In genomic region chrX:142096263-142096662, GRCh38 we compare ENCODE assay signal across 31 cellular contexts.
"Had no signal": no experiment of that assay in that cellular context is flagged by ENCODE, and none has a peak within 500 bp of the region (broad histone marks: within the 10 kb centered on the region; RNA-seq: fewer than 3 reads in every experiment).

No MANE protein-coding gene starts in this region.

- H3K4me3 Mint-ChIP-seq: activated B cell treated with CpG ODN at 0.5 μM for 24 hours; activated CD8-positive, alpha-beta T cell treated with anti-CD3 and anti-CD28 coated beads for 36 hours; activated naive CD8-positive, alpha-beta T cell; activated T-cell treated with anti-CD3 and anti-CD28 coated beads, Interleukin-2, amount 50 U/mL, for 4 hours; activated T-helper 17 cell treated with anti-CD3 and anti-CD28 coated beads, Interleukin-2, amount 50 U/mL, for 72 hours; T-helper 17 cell; T-helper 2 cell treated with Interferon-gamma antibody and Interleukin-4, amounts not matched to agents 5 μg/mL and 100 μg/mL, for 36 hours had no signal

- H3K36me3 Mint-ChIP-seq: activated naive CD8-positive, alpha-beta T cell had no signal

- DNase-seq: activated B cell treated with CpG ODN at 0.5 μM for 24 hours; activated CD4-positive, alpha-beta T cell treated with anti-CD3 and anti-CD28 coated beads for 48 hours; activated CD4-positive, alpha-beta T cell treated with anti-CD3 and anti-CD28 coated beads, Interleukin-2, amount 50 U/mL, for 1 hour; activated CD4-positive, alpha-beta T cell treated with anti-CD3 and anti-CD28 coated beads, Interleukin-2, amount 50 U/mL, for 48 hours; activated CD8-positive, alpha-beta memory T cell treated with anti-CD3 and anti-CD28 coated beads for 24 hours; activated CD8-positive, alpha-beta T cell treated with anti-CD3 and anti-CD28 coated beads for 36 hours; activated effector memory CD4-positive, alpha-beta T cell treated with Interleukin-2 at 50 U/mL for 16 hours; activated gamma-delta T cell treated with Interleukin-2 at 50 U/mL for 16 hours; activated naive CD4-positive, alpha-beta T cell treated with anti-CD3 and anti-CD28 coated beads, Interleukin-2, amount 50 U/mL, for 16 hours; activated naive CD4-positive, alpha-beta T cell treated with Interleukin-2 at 50 U/mL for 16 hours; activated T-cell treated with anti-CD3 and anti-CD28 coated beads, Interleukin-2, amount 50 U/mL, for 4 hours; amygdala; aorta; body of pancreas; central memory CD4-positive, alpha-beta T cell; cerebellar nuclear complex; colonic mucosa; effector CD8-positive, alpha-beta T cell; foreskin keratinocyte; gastrocnemius medialis; glutamatergic neuron; heart left ventricle; T-helper 17 cell; T1000; WERI-Rb-1 had no signal

- H3K9me3 ChIP-seq: body of pancreas, colonic mucosa, gastrocnemius medialis, heart left ventricle had no signal

- H3K4me1 Mint-ChIP-seq: activated B cell treated with CpG ODN at 0.5 μM for 24 hours; activated T-helper 17 cell treated with anti-CD3 and anti-CD28 coated beads, Interleukin-2, amount 50 U/mL, for 72 hours; T-helper 17 cell had no signal

- H3K4me1 ChIP-seq: body of pancreas, colonic mucosa, foreskin keratinocyte, gastrocnemius medialis, heart left ventricle had no signal

- H3K27ac Mint-ChIP-seq: activated B cell treated with CpG ODN at 0.5 μM for 24 hours; activated CD8-positive, alpha-beta T cell treated with anti-CD3 and anti-CD28 coated beads for 36 hours; activated naive CD8-positive, alpha-beta T cell; activated T-helper 17 cell treated with anti-CD3 and anti-CD28 coated beads, Interleukin-2, amount 50 U/mL, for 72 hours; T-helper 17 cell; T-helper 2 cell treated with Interferon-gamma antibody and Interleukin-4, amounts not matched to agents 5 μg/mL and 100 μg/mL, for 36 hours had no signal

- H3K27me3 ChIP-seq: body of pancreas, cardiac muscle cell, colonic mucosa, foreskin keratinocyte, gastrocnemius medialis, heart left ventricle had no signal

- H3K4me3 ChIP-seq: body of pancreas, cardiac muscle cell, colonic mucosa, gastrocnemius medialis, heart left ventricle had no signal

- ATAC-seq: activated CD4-positive, CD25-positive, alpha-beta regulatory T cell treated with anti-CD3 and anti-CD28 coated beads, Interleukin-2, amount 50 U/mL, for 24 hours; activated CD8-positive, alpha-beta T cell treated with anti-CD3 and anti-CD28 coated beads for 36 hours; activated T-cell treated with anti-CD3 and anti-CD28 coated beads, Interleukin-2, amount 50 U/mL, for 4 hours; activated T-helper 17 cell treated with anti-CD3 and anti-CD28 coated beads, Interleukin-2, amount 50 U/mL, for 72 hours; body of pancreas; esophagus mucosa; foreskin keratinocyte; gastrocnemius medialis; heart left ventricle; T-helper 17 cell had no signal

- H3K36me3 ChIP-seq: cardiac muscle cell, colonic mucosa, gastrocnemius medialis, heart left ventricle, WERI-Rb-1 had no signal

- H3K27ac ChIP-seq: body of pancreas, cardiac muscle cell, colonic mucosa, foreskin keratinocyte, gastrocnemius medialis, heart left ventricle, WERI-Rb-1 had no signal

- H3K9me3 Mint-ChIP-seq: activated B cell treated with CpG ODN at 0.5 μM for 24 hours; activated CD8-positive, alpha-beta T cell treated with anti-CD3 and anti-CD28 coated beads for 36 hours; activated T-helper 17 cell treated with anti-CD3 and anti-CD28 coated beads, Interleukin-2, amount 50 U/mL, for 72 hours; T-helper 2 cell treated with Interferon-gamma antibody and Interleukin-4, amounts not matched to agents 5 μg/mL and 100 μg/mL, for 36 hours had no signal

- H3K27me3 Mint-ChIP-seq: activated B cell treated with CpG ODN at 0.5 μM for 24 hours; activated CD8-positive, alpha-beta T cell treated with anti-CD3 and anti-CD28 coated beads for 36 hours; activated naive CD8-positive, alpha-beta T cell; activated T-helper 17 cell treated with anti-CD3 and anti-CD28 coated beads, Interleukin-2, amount 50 U/mL, for 72 hours; T-helper 17 cell had no signal
